32 cellular contexts compared by ENCODE assay signal in genomic region chr1:152884506-152884905, GRCh38. TPM values are rescaled to one million over a fixed set of nuclear protein-coding genes. Genes with fewer than 3 reads are reported as not detected.
"Had no signal": no experiment of that assay in that cellular context is flagged by ENCODE, and none has a peak within 500 bp of the region (broad histone marks: within the 10 kb centered on the region; RNA-seq: fewer than 3 reads in every experiment).

No MANE protein-coding gene starts in this region.

- H3K9me3 ChIP-seq: SJSA1 had no signal

- FAIRE-seq: astrocyte had no signal

- H3K4me3 Mint-ChIP-seq: activated CD4-positive, alpha-beta memory T cell treated with anti-CD3 and anti-CD28 coated beads for 36 hours; activated CD4-positive, alpha-beta T cell treated with anti-CD3 and anti-CD28 coated beads, Interleukin-2, amount 10 ng/mL, durations not matched to agents 7 days and 5 days; activated naive CD8-positive, alpha-beta T cell treated with anti-CD3 and anti-CD28 coated beads, Interleukin-2, amount 50 U/mL, for 24 hours; activated T-cell treated with anti-CD3 and anti-CD28 coated beads, Interleukin-2, amount 50 U/mL, for 4 hours; brain; T-helper 17 cell; WTC11 had no signal

- H3K27ac ChIP-seq: cardiac muscle cell, SJSA1 had no signal

- H3K9me3 Mint-ChIP-seq: activated CD4-positive, alpha-beta memory T cell treated with anti-CD3 and anti-CD28 coated beads for 36 hours; activated CD4-positive, alpha-beta T cell treated with anti-CD3 and anti-CD28 coated beads, Interleukin-2, amount 10 ng/mL, durations not matched to agents 7 days and 5 days; activated naive CD4-positive, alpha-beta T cell treated with anti-CD3 and anti-CD28 coated beads, Interleukin-2, amount 50 U/mL, for 72 hours; activated naive CD8-positive, alpha-beta T cell treated with anti-CD3 and anti-CD28 coated beads, Interleukin-2, amount 50 U/mL, for 24 hours; activated T-cell treated with anti-CD3 and anti-CD28 coated beads, Interleukin-2, amount 50 U/mL, for 4 hours; brain had no signal

- H3K27me3 ChIP-seq: cardiac muscle cell, SJSA1 had no signal

- H3K4me1 Mint-ChIP-seq: activated naive CD8-positive, alpha-beta T cell treated with anti-CD3 and anti-CD28 coated beads, Interleukin-2, amount 50 U/mL, for 24 hours; brain; WTC11 had no signal

- H3K36me3 Mint-ChIP-seq: activated CD4-positive, alpha-beta memory T cell treated with anti-CD3 and anti-CD28 coated beads for 36 hours; activated naive CD4-positive, alpha-beta T cell treated with anti-CD3 and anti-CD28 coated beads, Interleukin-2, amount 50 U/mL, for 72 hours; brain had no signal

- H3K4me3 ChIP-seq: cardiac muscle cell, SJSA1 had no signal

- ATAC-seq: activated naive CD4-positive, alpha-beta T cell treated with anti-CD3 and anti-CD28 coated beads, Interleukin-2, amount 50 U/mL, for 72 hours; activated naive CD8-positive, alpha-beta T cell treated with anti-CD3 and anti-CD28 coated beads, Interleukin-2, amount 50 U/mL, for 24 hours; activated T-cell treated with anti-CD3 and anti-CD28 coated beads, Interleukin-2, amount 50 U/mL, for 4 hours; Panc1; T-helper 17 cell; WTC11 had no signal

- DNase-seq: activated CD4-positive, alpha-beta memory T cell treated with anti-CD3 and anti-CD28 coated beads for 36 hours; activated CD4-positive, alpha-beta T cell treated with anti-CD3 and anti-CD28 coated beads, Interleukin-2, amount 10 ng/mL, durations not matched to agents 7 days and 5 days; activated CD4-positive, CD25-positive, alpha-beta regulatory T cell treated with anti-CD3 and anti-CD28 coated beads, Interleukin-2, amount 50 U/mL, for 72 hours; activated CD8-positive, alpha-beta memory T cell treated with anti-CD3 and anti-CD28 coated beads for 24 hours; activated effector memory CD4-positive, alpha-beta T cell treated with anti-CD3 and anti-CD28 coated beads, Interleukin-2, amount 50 U/mL, for 16 hours; activated naive CD4-positive, alpha-beta T cell treated with Interleukin-2 at 50 U/mL for 16 hours; activated naive CD8-positive, alpha-beta T cell treated with anti-CD3 and anti-CD28 coated beads, Interleukin-2, amount 50 U/mL, for 24 hours; activated T-cell treated with anti-CD3 and anti-CD28 coated beads, Interleukin-2, amount 50 U/mL, for 4 hours; amniotic stem cell; Kasumi-1; KBM-7; NCI-H1048; NCI-H146; NCI-H2029; NCI-H2107; NCI-H2171 treated with DMSO at 0.1 percent for 48 hours; NCI-H526; NCI-H774; NK-92 treated with Interleukin-12 subunit alpha and Interleukin-12 subunit beta, amount 100 ng/mL, for 24 hours; OCI-M1; RPMI8226; SHP77; T-helper 17 cell; T-helper 9 cell had no signal

- H3K27ac Mint-ChIP-seq: activated CD4-positive, alpha-beta memory T cell treated with anti-CD3 and anti-CD28 coated beads for 36 hours; activated CD4-positive, alpha-beta T cell treated with anti-CD3 and anti-CD28 coated beads, Interleukin-2, amount 10 ng/mL, durations not matched to agents 7 days and 5 days; activated naive CD4-positive, alpha-beta T cell treated with anti-CD3 and anti-CD28 coated beads, Interleukin-2, amount 50 U/mL, for 72 hours; activated naive CD8-positive, alpha-beta T cell treated with anti-CD3 and anti-CD28 coated beads, Interleukin-2, amount 50 U/mL, for 24 hours; brain; T-helper 17 cell; WTC11 had no signal

- H3K36me3 ChIP-seq: cardiac muscle cell, SJSA1 had no signal

RNA-seq across cellular contexts. Expression of gene SMCP, which starts 6.4 kb away (rescaled TPM):
- total RNA-seq: activated CD4-positive, alpha-beta memory T cell treated with anti-CD3 and anti-CD28 coated beads for 36 hours; activated CD4-positive, alpha-beta T cell treated with anti-CD3 and anti-CD28 coated beads, Interleukin-2, amount 10 ng/mL, durations not matched to agents 7 days and 5 days; activated naive CD4-positive, alpha-beta T cell treated with anti-CD3 and anti-CD28 coated beads, Interleukin-2, amount 50 U/mL, for 72 hours; activated T-cell treated with anti-CD3 and anti-CD28 coated beads, Interleukin-2, amount 50 U/mL, for 4 hours; astrocyte; cardiac muscle cell; NCI-H460; SJSA1; T-helper 17 cell; WTC11 had no signal
- polyA plus RNA-seq: cardiac muscle cell had no signal

RNA-seq across cellular contexts. Expression of gene IVL, which starts 23.8 kb away (rescaled TPM):
- total RNA-seq: activated CD4-positive, alpha-beta memory T cell treated with anti-CD3 and anti-CD28 coated beads for 36 hours; activated CD4-positive, alpha-beta T cell treated with anti-CD3 and anti-CD28 coated beads, Interleukin-2, amount 10 ng/mL, durations not matched to agents 7 days and 5 days; activated naive CD4-positive, alpha-beta T cell treated with anti-CD3 and anti-CD28 coated beads, Interleukin-2, amount 50 U/mL, for 72 hours; activated T-cell treated with anti-CD3 and anti-CD28 coated beads, Interleukin-2, amount 50 U/mL, for 4 hours; cardiac muscle cell; NCI-H460; SJSA1; T-helper 17 cell; WTC11 had no signal
- polyA plus RNA-seq: cardiac muscle cell had no signal

RNA-seq across cellular contexts. Expression of gene LCE7A, which starts 24.7 kb away (rescaled TPM):
- total RNA-seq: activated CD4-positive, alpha-beta memory T cell treated with anti-CD3 and anti-CD28 coated beads for 36 hours; activated CD4-positive, alpha-beta T cell treated with anti-CD3 and anti-CD28 coated beads, Interleukin-2, amount 10 ng/mL, durations not matched to agents 7 days and 5 days; activated naive CD4-positive, alpha-beta T cell treated with anti-CD3 and anti-CD28 coated beads, Interleukin-2, amount 50 U/mL, for 72 hours; activated T-cell treated with anti-CD3 and anti-CD28 coated beads, Interleukin-2, amount 50 U/mL, for 4 hours; astrocyte; cardiac muscle cell; NCI-H460; SJSA1; T-helper 17 cell; WTC11 had no signal
- polyA plus RNA-seq: cardiac muscle cell had no signal

RNA-seq across cellular contexts. Expression of gene LCE6A, which starts 41.9 kb away (rescaled TPM):
- total RNA-seq: activated CD4-positive, alpha-beta memory T cell treated with anti-CD3 and anti-CD28 coated beads for 36 hours; activated CD4-positive, alpha-beta T cell treated with anti-CD3 and anti-CD28 coated beads, Interleukin-2, amount 10 ng/mL, durations not matched to agents 7 days and 5 days; activated naive CD4-positive, alpha-beta T cell treated with anti-CD3 and anti-CD28 coated beads, Interleukin-2, amount 50 U/mL, for 72 hours; activated T-cell treated with anti-CD3 and anti-CD28 coated beads, Interleukin-2, amount 50 U/mL, for 4 hours; astrocyte; cardiac muscle cell; NCI-H460; SJSA1; T-helper 17 cell; WTC11 had no signal
- polyA plus RNA-seq: cardiac muscle cell had no signal

RNA-seq across cellular contexts. Expression of gene LCE1A, which starts 57.2 kb away (rescaled TPM):
- total RNA-seq: activated CD4-positive, alpha-beta memory T cell treated with anti-CD3 and anti-CD28 coated beads for 36 hours; activated CD4-positive, alpha-beta T cell treated with anti-CD3 and anti-CD28 coated beads, Interleukin-2, amount 10 ng/mL, durations not matched to agents 7 days and 5 days; activated naive CD4-positive, alpha-beta T cell treated with anti-CD3 and anti-CD28 coated beads, Interleukin-2, amount 50 U/mL, for 72 hours; activated T-cell treated with anti-CD3 and anti-CD28 coated beads, Interleukin-2, amount 50 U/mL, for 4 hours; astrocyte; cardiac muscle cell; NCI-H460; SJSA1; T-helper 17 cell; WTC11 had no signal
- polyA plus RNA-seq: cardiac muscle cell had no signal
